Comparison of ENCODE assay signal across 17 cellular contexts in genomic region chr9:114375386-114375785, GRCh38. TPM values are rescaled to one million over a fixed set of nuclear protein-coding genes. Genes with fewer than 3 reads are reported as not detected.
A peak's percentile ranks its signal among the peaks of the same experiment; 100 is the strongest.
DNase-seq lines count a peak whose midpoint lies in the region; ATAC-seq and TF ChIP-seq lines count a peak whose summit lies in the region.
"Had no signal": no experiment of that assay in that cellular context is flagged by ENCODE, and none has a peak within 500 bp of the region (broad histone marks: within the 10 kb centered on the region; RNA-seq: fewer than 3 reads in every experiment).

No MANE protein-coding gene starts in this region.

- H3K9me3 Mint-ChIP-seq in activated T-cell treated with anti-CD3 and anti-CD28 coated beads, Interleukin-2, amount 50 U/mL, for 24 hours: no peaks in the 10 kb centered on the region
- H3K9me3 Mint-ChIP-seq in activated T-cell treated with anti-CD3 and anti-CD28 coated beads, Interleukin-2, amount 50 U/mL, for 4 hours: no peaks in the 10 kb centered on the region
- no peaks in the 10 kb centered on the region for H3K9me3 Mint-ChIP-seq in central memory CD8-positive, alpha-beta T cell
- no peaks in the 10 kb centered on the region for H3K9me3 Mint-ChIP-seq in stimulated activated memory B cell treated with anti-CD40 and anti-IgM and Interleukin-4, amounts not matched to agents 10 μg/mL and 1 μg/mL and 100 μg/mL, for 72 hours

- no peak overlapping the region for H3K4me3 ChIP-seq in OCI-LY7 (ENCODE audit: low read depth, low read length, poor library complexity, severe bottlenecking)
- H3K4me3 ChIP-seq: cardiac muscle cell, skin epidermis had no signal

- H3K27me3 Mint-ChIP-seq in activated T-cell treated with anti-CD3 and anti-CD28 coated beads, Interleukin-2, amount 50 U/mL, for 24 hours: no peaks in the 10 kb centered on the region
- no peaks in the 10 kb centered on the region for H3K27me3 Mint-ChIP-seq in activated T-cell treated with anti-CD3 and anti-CD28 coated beads, Interleukin-2, amount 50 U/mL, for 4 hours (ENCODE audit: low read depth)
- H3K27me3 Mint-ChIP-seq in central memory CD8-positive, alpha-beta T cell: no peaks in the 10 kb centered on the region
- no peaks in the 10 kb centered on the region for H3K27me3 Mint-ChIP-seq in stimulated activated memory B cell treated with anti-CD40 and anti-IgM and Interleukin-4, amounts not matched to agents 10 μg/mL and 1 μg/mL and 100 μg/mL, for 72 hours

- peaks cover 89% of the 10 kb centered on the region for H3K4me1 ChIP-seq in OCI-LY7 (ENCODE audit: insufficient read depth, low read length, poor library complexity, severe bottlenecking)
- H3K4me1 ChIP-seq: Caco-2 had no signal

- no TSS peak for BruUV-seq in OCI-LY7 (replicated peaks; lab: Mats Ljungman, UMichigan)

- peaks cover 93% of the 10 kb centered on the region for H3K4me1 Mint-ChIP-seq in activated T-cell treated with anti-CD3 and anti-CD28 coated beads, Interleukin-2, amount 50 U/mL, for 24 hours (ENCODE audit: low read depth)
- peaks cover 93% of the 10 kb centered on the region for H3K4me1 Mint-ChIP-seq in activated T-cell treated with anti-CD3 and anti-CD28 coated beads, Interleukin-2, amount 50 U/mL, for 4 hours (ENCODE audit: low read depth)
- peaks cover 81% of the 10 kb centered on the region for H3K4me1 Mint-ChIP-seq in central memory CD8-positive, alpha-beta T cell
- H3K4me1 Mint-ChIP-seq in stimulated activated memory B cell treated with anti-CD40 and anti-IgM and Interleukin-4, amounts not matched to agents 10 μg/mL and 1 μg/mL and 100 μg/mL, for 72 hours: peaks cover 90% of the 10 kb centered on the region

- no peaks in the 10 kb centered on the region for H3K9me3 ChIP-seq in OCI-LY7 (ENCODE audit: low read length)
- H3K9me3 ChIP-seq: Caco-2 had no signal

- ATAC-seq in activated T-cell treated with anti-CD3 and anti-CD28 coated beads, Interleukin-2, amount 50 U/mL, for 4 hours: no peak
- ATAC-seq in central memory CD8-positive, alpha-beta T cell (replicated peaks; ENCODE audit: extremely low read depth, poor library complexity, severe bottlenecking): no peak
- no peak for ATAC-seq in stimulated activated memory B cell treated with anti-CD40 and anti-IgM and Interleukin-4, amounts not matched to agents 10 μg/mL and 1 μg/mL and 100 μg/mL, for 72 hours
- ATAC-seq in GM21528 (IDR thresholded peaks at IDR 0.05; ENCODE audit: low FRiP score, unreplicated experiment): no peak

- H4K20me1 ChIP-seq in OCI-LY7 (ENCODE audit: insufficient read depth, low read length): no peaks in the 10 kb centered on the region

- H2AFZ ChIP-seq in OCI-LY7 (ENCODE audit: low read length): no peak overlapping the region

- peak overlapping the region; percentile 16; the same call in 1 of the 2 replicates for H3K4me2 ChIP-seq in OCI-LY7 (ENCODE audit: low read length)

- peaks cover 86% of the 10 kb centered on the region for H3K36me3 ChIP-seq in OCI-LY7 (ENCODE audit: insufficient read depth, low read length)

- H3K27ac Mint-ChIP-seq in activated T-cell treated with anti-CD3 and anti-CD28 coated beads, Interleukin-2, amount 50 U/mL, for 24 hours: peak overlapping the region; percentile 97
- H3K27ac Mint-ChIP-seq in central memory CD8-positive, alpha-beta T cell (ENCODE audit: low read depth): peak overlapping the region; percentile 89
- H3K27ac Mint-ChIP-seq in stimulated activated memory B cell treated with anti-CD40 and anti-IgM and Interleukin-4, amounts not matched to agents 10 μg/mL and 1 μg/mL and 100 μg/mL, for 72 hours: peak overlapping the region; percentile 59

- TF ChIP-seq CTCF in OCI-LY7 (conservative IDR thresholded peaks at IDR 0.05; ENCODE audit: low read length): no peak

- no peak overlapping the region for H3K4me3 Mint-ChIP-seq in activated T-cell treated with anti-CD3 and anti-CD28 coated beads, Interleukin-2, amount 50 U/mL, for 24 hours
- H3K4me3 Mint-ChIP-seq in activated T-cell treated with anti-CD3 and anti-CD28 coated beads, Interleukin-2, amount 50 U/mL, for 4 hours: no peak overlapping the region
- H3K4me3 Mint-ChIP-seq in central memory CD8-positive, alpha-beta T cell: peak overlapping the region; percentile 43
- H3K4me3 Mint-ChIP-seq in stimulated activated memory B cell treated with anti-CD40 and anti-IgM and Interleukin-4, amounts not matched to agents 10 μg/mL and 1 μg/mL and 100 μg/mL, for 72 hours: no peak overlapping the region

- H3K36me3 Mint-ChIP-seq in activated T-cell treated with anti-CD3 and anti-CD28 coated beads, Interleukin-2, amount 50 U/mL, for 24 hours (ENCODE audit: low read depth): peaks cover 95% of the 10 kb centered on the region
- H3K36me3 Mint-ChIP-seq in activated T-cell treated with anti-CD3 and anti-CD28 coated beads, Interleukin-2, amount 50 U/mL, for 4 hours (ENCODE audit: insufficient read depth): peaks cover 62% of the 10 kb centered on the region
- peaks cover 88% of the 10 kb centered on the region for H3K36me3 Mint-ChIP-seq in central memory CD8-positive, alpha-beta T cell (ENCODE audit: insufficient read depth)
- H3K36me3 Mint-ChIP-seq in stimulated activated memory B cell treated with anti-CD40 and anti-IgM and Interleukin-4, amounts not matched to agents 10 μg/mL and 1 μg/mL and 100 μg/mL, for 72 hours: peaks cover 82% of the 10 kb centered on the region

- CTCF ChIA-PET in OCI-LY7 (lab: Charles Lee; ENCODE audit: unreplicated experiment): no interaction called here

- H3K9me2 ChIP-seq in OCI-LY7 (ENCODE audit: insufficient read depth, low read length): no peaks in the 10 kb centered on the region

- POLR2A ChIA-PET in OCI-LY7 (lab: Charles Lee): interaction anchor here (0.6 to 12.9 kb wide), 2 partner anchors 12 to 857 kb away, joined by 3 to 275 read pairs; partner anchors contain the start of gene AKNA

- no peak for DNase-seq in activated T-cell treated with anti-CD3 and anti-CD28 coated beads, Interleukin-2, amount 50 U/mL, for 24 hours
- DNase-seq in activated T-cell treated with anti-CD3 and anti-CD28 coated beads, Interleukin-2, amount 50 U/mL, for 4 hours: no peak
- DNase-seq in OCI-LY7 (ENCODE audit: low spot score) (no peak), SIG-M5 treated with dmso at 0.1 percent for 504 hours (lab: John Stamatoyannopoulos, UW; ENCODE audit: unreplicated experiment) (no peak), mesenteric fat pad (ENCODE audit: low spot score) (no peak)
- no peak for DNase-seq in central memory CD8-positive, alpha-beta T cell (ENCODE audit: low spot score in 2 of 2)
- DNase-seq: Caco-2; effector CD8-positive, alpha-beta T cell; hypothalamus; NCI-H774; RPMI8226 had no signal

- intact Hi-C loops in OCI-LY7 (cut with micrococcal nuclease; ENCODE audit: unreplicated experiment): loop anchor here (10.0 kb wide), 1 partner anchor 961 kb away; the partner anchor contains the start of genes C9orf43 and POLE3

- H3K79me2 ChIP-seq in OCI-LY7 (ENCODE audit: insufficient read depth, low read depth, low read length): peaks cover 63% of the 10 kb centered on the region

- H3K27ac ChIP-seq in OCI-LY7 (ENCODE audit: low read depth, low read length, poor library complexity, severe bottlenecking): peak overlapping the region; percentile 99
- H3K27ac ChIP-seq: cardiac muscle cell had no signal

RNA-seq across cellular contexts. Expression of gene AKNA, which starts 12.4 kb away (rescaled TPM):
- total RNA-seq in activated T-cell treated with anti-CD3 and anti-CD28 coated beads, Interleukin-2, amount 50 U/mL, for 4 hours: 10 to 100 TPM; 77.2 to 81.7 (median 80.6) TPM
- total RNA-seq in OCI-LY7 (2014; rRNA removed; shearing (Covaris generic)): 53.8 and 61.4 TPM in 2 replicates
- total RNA-seq in OCI-LY7 (2022) (187 and 203 TPM in 2 replicates), mesenteric fat pad (44.9 TPM)

RNA-seq across cellular contexts. Expression of gene ORM2, which starts 45.7 kb away (rescaled TPM):
- 1 to 10 TPM in 1 of 3 donors, under 1 TPM in 1, not detected in 1; 0.84 to 1.0 TPM for total RNA-seq in activated T-cell treated with anti-CD3 and anti-CD28 coated beads, Interleukin-2, amount 50 U/mL, for 4 hours
- not detected in 2 replicates for total RNA-seq in OCI-LY7 (2014; rRNA removed; shearing (Covaris generic))
- total RNA-seq in OCI-LY7 (2022): not detected in 2 replicates
- not detected for total RNA-seq in mesenteric fat pad
- total RNA-seq: cardiac muscle cell, G401, ureter had no signal

RNA-seq across cellular contexts. Expression of gene ORM1, which starts 52.5 kb away (rescaled TPM):
- total RNA-seq in activated T-cell treated with anti-CD3 and anti-CD28 coated beads, Interleukin-2, amount 50 U/mL, for 4 hours: 1 to 10 TPM; 2.4 to 4.5 (median 3.5) TPM
- total RNA-seq in OCI-LY7 (2014; rRNA removed; shearing (Covaris generic)): not detected in 2 replicates
- total RNA-seq in OCI-LY7 (2022) (not detected in 2 replicates), mesenteric fat pad (0.64 TPM)
- total RNA-seq: cardiac muscle cell, G401 had no signal
